ENCODE assay signal across 8 cellular contexts in the genomic region with DNA sequence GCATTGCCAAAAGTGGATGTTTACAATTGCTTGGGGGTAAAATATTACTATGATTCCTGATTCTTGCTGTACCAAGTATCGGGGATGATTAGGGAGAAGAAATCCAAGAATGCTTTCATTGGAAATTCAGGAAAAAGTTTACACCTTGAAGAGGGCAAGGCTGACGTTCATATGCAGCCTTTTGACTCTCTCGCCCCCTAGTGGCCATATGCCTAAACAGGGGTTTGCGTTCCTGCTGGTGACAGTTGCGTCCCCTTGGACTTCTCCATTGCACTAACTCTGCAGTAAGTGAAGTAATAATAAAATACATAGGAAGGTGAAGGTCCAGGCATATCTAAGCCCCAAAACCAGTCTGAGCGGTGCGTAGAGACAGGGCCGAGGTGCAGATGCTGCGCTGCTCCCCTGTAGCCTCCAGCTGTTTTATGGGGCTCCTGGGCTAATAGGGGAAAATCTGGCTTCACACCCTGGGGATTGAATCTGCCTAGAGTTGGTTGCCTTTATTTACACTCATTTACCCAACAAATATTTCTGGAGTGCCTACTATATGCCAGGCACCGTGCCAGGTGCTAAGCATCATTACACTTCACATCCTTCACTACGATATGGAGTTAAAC. TPM values are rescaled to one million over a fixed set of nuclear protein-coding genes. Genes with fewer than 3 reads are reported as not detected.
DNase-seq lines count a peak whose midpoint lies in the region; ATAC-seq and TF ChIP-seq lines count a peak whose summit lies in the region.

No MANE protein-coding gene starts in this region.

- no peaks in the 10 kb centered on the region for H4K20me1 ChIP-seq in Karpas-422 (ENCODE audit: insufficient read depth, low read depth, low read length)
- H4K20me1 ChIP-seq in hepatocyte (ENCODE audit: insufficient read depth, poor library complexity, severe bottlenecking), result no peaks in the 10 kb centered on the region
- H4K20me1 ChIP-seq in smooth muscle cell (ENCODE audit: low read depth), result no peaks in the 10 kb centered on the region

- no peaks in the 10 kb centered on the region for H3F3A ChIP-seq in smooth muscle cell (ENCODE audit: low read depth)

- H3K79me2 ChIP-seq in Karpas-422 (ENCODE audit: low read length) (no peaks in the 10 kb centered on the region), hepatocyte (no peaks in the 10 kb centered on the region), smooth muscle cell (ENCODE audit: low read depth) (no peaks in the 10 kb centered on the region)

- H2AFZ ChIP-seq in Karpas-422 (ENCODE audit: low read length) (no peak overlapping the region), hepatocyte (no peak overlapping the region), smooth muscle cell (ENCODE audit: low read depth) (no peak overlapping the region)

- TF ChIP-seq CTCF in ascending aorta (IDR thresholded peaks at IDR 0.05) (peak; percentile 66 to 94 (median 92)), hepatocyte (IDR thresholded peaks at IDR 0.05; ENCODE audit: poor library complexity) (peak; percentile 91), smooth muscle cell (IDR thresholded peaks at IDR 0.05; ENCODE audit: borderline replicate concordance, insufficient read depth, poor library complexity, severe bottlenecking) (peak; percentile 95)

- H3K9ac ChIP-seq in Karpas-422 (ENCODE audit: low read length) (no peak overlapping the region), smooth muscle cell (ENCODE audit: low read depth) (no peak overlapping the region)

- H3K4me2 ChIP-seq in Karpas-422 (ENCODE audit: low read depth, low read length, poor library complexity, severe bottlenecking) (no peak overlapping the region), hepatocyte (no peak overlapping the region), smooth muscle cell (no peak overlapping the region)

- POLR2A ChIA-PET in T-cell (lab: Charles Lee), result no interaction called here

- CTCF ChIA-PET in T-cell (lab: Charles Lee), result interaction anchor here (0.9 to 1.6 kb wide), 3 partner anchors 882 to 904 kb away, joined by 3 to 5 read pairs (median 3); no protein-coding TSS in a partner anchor

- H3K4me3 ChIP-seq in Karpas-422 (ENCODE audit: low read length) (no peak overlapping the region), ascending aorta (no peak overlapping the region), hepatocyte (no peak overlapping the region), smooth muscle cell (no peak overlapping the region)

- H3K36me3 ChIP-seq in Karpas-422 (ENCODE audit: insufficient read depth, low read length) (no peaks in the 10 kb centered on the region), ascending aorta (no peaks in the 10 kb centered on the region), hepatocyte (replicated peaks; ENCODE audit: insufficient read depth, low read depth) (no peaks in the 10 kb centered on the region), smooth muscle cell (ENCODE audit: low read depth) (no peaks in the 10 kb centered on the region)

- ATAC-seq in GM21717 (IDR thresholded peaks at IDR 0.05; ENCODE audit: unreplicated experiment) (peak; percentile 68), T-cell (replicated peaks in 1 of 4) (peak in 1 of 4 experiments; percentile 35)

- WGBS in hepatocyte (ENCODE audit: low lambda C conversion rate, missing lambda C conversion rate), result 26% methylated on average over 11 of the region's 11 CpGs
- 23% methylated on average over 11 of the region's 11 CpGs for WGBS in smooth muscle cell (ENCODE audit: low lambda C conversion rate)

- no peak overlapping the region for H3K27ac Mint-ChIP-seq in T-cell

- peaks cover 3 to 6% of the 10 kb centered on the region in 2 donors for H3K27me3 Mint-ChIP-seq in T-cell

- H3K4me1 Mint-ChIP-seq in T-cell, result no peaks in the 10 kb centered on the region

- H3K9me2 ChIP-seq in Karpas-422 (replicated peaks; ENCODE audit: insufficient read depth, low read length) (no peaks in the 10 kb centered on the region), hepatocyte (replicated peaks; ENCODE audit: insufficient read depth) (no peaks in the 10 kb centered on the region)

- H3K4me3 Mint-ChIP-seq in T-cell, result no peak overlapping the region

- H3K27me3 ChIP-seq in Karpas-422 (ENCODE audit: low read length) (no peaks in the 10 kb centered on the region), ascending aorta (no peaks in the 10 kb centered on the region), hepatocyte (no peaks in the 10 kb centered on the region), smooth muscle cell (ENCODE audit: low read depth) (no peaks in the 10 kb centered on the region)

- no peaks in the 10 kb centered on the region for H3K9me3 Mint-ChIP-seq in T-cell

- H3K4me1 ChIP-seq in Karpas-422 (ENCODE audit: low read length) (no peaks in the 10 kb centered on the region), ascending aorta (no peaks in the 10 kb centered on the region), hepatocyte (ENCODE audit: insufficient read depth) (no peaks in the 10 kb centered on the region), smooth muscle cell (ENCODE audit: low read depth) (peaks cover 1% of the 10 kb centered on the region)

- H3K36me3 Mint-ChIP-seq in T-cell, result no peaks in the 10 kb centered on the region

- H3K9me3 ChIP-seq in Karpas-422 (ENCODE audit: low read length) (no peaks in the 10 kb centered on the region), ascending aorta (no peaks in the 10 kb centered on the region), hepatocyte (ENCODE audit: low read depth) (no peaks in the 10 kb centered on the region), smooth muscle cell (replicated peaks; ENCODE audit: low read depth) (no peaks in the 10 kb centered on the region)

- H3K27ac ChIP-seq in Karpas-422 (ENCODE audit: low read length) (no peak overlapping the region), ascending aorta (no peak overlapping the region), hepatocyte (no peak overlapping the region), smooth muscle cell (ENCODE audit: low read depth) (no peak overlapping the region)

- intact Hi-C loops in ascending aorta (cut with DNase I), result loop anchor here (2.0 to 10.0 kb wide), 2 partner anchors 202 to 318 kb away; no protein-coding TSS in a partner anchor

- DNase-seq in ELR (ENCODE audit: low read depth) (peak; percentile 76), Karpas-422 (peak; percentile 86), T-cell (peak in 32 of 34 experiments; percentile 3 to 61 (median 38)), ascending aorta (ENCODE audit: low spot score in 2 of 2) (peak in 1 of 2 donors; percentile 83), hepatocyte (ENCODE audit: low spot score) (peak; percentile 91), smooth muscle cell (lab: John Stamatoyannopoulos, UW; ENCODE audit: unreplicated experiment) (peak; percentile 22)
- DNase-seq in NK-92 treated with Interleukin-12 subunit alpha and Interleukin-12 subunit beta, amount 100 ng/mL, for 24 hours (lab: John Stamatoyannopoulos, UW), result no peak

RNA-seq across cellular contexts. Expression of gene KIAA1217, which starts 12.4 kb away (rescaled TPM):
- not detected in 2 replicates for total RNA-seq in Karpas-422 (2014; rRNA removed; shearing (Covaris generic); ENCODE audit: low replicate concordance)
- total RNA-seq in T-cell, result 1 to 10 TPM in 1 of 5 donors, under 1 TPM in 3, not detected in 1; 0.12 to 1.2 (median 0.66) TPM
- 13.0 TPM for total RNA-seq in ascending aorta
- 20.1 and 33.2 TPM in 2 replicates for total RNA-seq in hepatocyte
- 31.6 and 36.7 TPM in 2 replicates for polyA plus RNA-seq in hepatocyte
- 52.3 and 68.8 TPM in 2 replicates for total RNA-seq in smooth muscle cell
- polyA plus RNA-seq in smooth muscle cell, result 43.3 and 69.4 TPM in 2 replicates
